ENCODE assay signal across 9 cellular contexts in genomic region chr16:84144859-84145639, GRCh38. TPM values are rescaled to one million over a fixed set of nuclear protein-coding genes. Genes with fewer than 3 reads are reported as not detected.
DNase-seq lines count a peak whose midpoint lies in the region; ATAC-seq, FAIRE-seq and TF ChIP-seq lines count a peak whose summit lies in the region.
"Had no signal": no experiment of that assay in that cellular context is flagged by ENCODE, and none has a peak within 500 bp of the region (broad histone marks: within the 10 kb centered on the region; RNA-seq: fewer than 3 reads in every experiment).

Gene DNAAF1, plus strand, starts transcription at chr16:84145308. Its CDS starts 133 bp downstream, at chr16:84145441.
Gene HSDL1, minus strand, starts transcription at chr16:84145177. Its CDS starts 13,856 bp downstream, at chr16:84131321.

- peak; percentile 31 for TF ChIP-seq CTCF in HepG2 (CRISPR knock-in tag; IDR thresholded peaks at IDR 0.05)

- DNase-seq in AG20443 (ENCODE audit: low spot score) (peak; percentile 100), NCI-H446 treated with DMSO at 0.1 percent for 48 hours (lab: John Stamatoyannopoulos, UW) (peak; percentile 31), dedifferentiated amniotic fluid mesenchymal stem cell (ENCODE audit: extremely low spot score) (peak; percentile 64), HepG2 (ENCODE audit: low spot score) (peak; percentile 83)
- DNase-seq in activated CD4-positive, alpha-beta T cell treated with anti-CD3 and anti-CD28 coated beads for 48 hours = peak; percentile 95
- DNase-seq in stimulated activated CD4-positive, alpha-beta T cell treated with anti-CD3 and anti-CD28 coated beads, Interleukin-2, amount 100 ng/mL, for 24 hours = peak; percentile 95

- H4K20me1 ChIP-seq in HepG2 (ENCODE audit: insufficient read depth, low read length) = peaks cover 3% of the 10 kb centered on the region; the same call in 1 of the 2 replicates

- POLR2A ChIA-PET in HepG2 (lab: Yijun Ruan, JAX) = interaction anchor here (0.7 to 1.4 kb wide), 3 partner anchors 28 to 55 kb away, joined by 3 to 24 read pairs (median 3); partner anchors contain the start of gene MBTPS1

- TF ChIP-seq EP300 in HepG2 (IDR thresholded peaks at IDR 0.05; ENCODE audit: low read depth in 2 of 2, low read length in 2 of 2) (peak in 1 of 2 experiments; percentile 11; a peak in 1 of 4 replicates), HepG2 (CRISPR knock-in tag; IDR thresholded peaks at IDR 0.05; ENCODE audit: borderline replicate concordance) (no peak)

- peak within 1 kb of the TSS; percentile 55 for H3K27ac ChIP-seq in HepG2 (ENCODE audit: extremely low read length, insufficient read depth, low read length)

- peak within 1 kb of the TSS; percentile 77 for H3K9ac ChIP-seq in HepG2 (ENCODE audit: insufficient read depth, low read depth, low read length)

- no peak for FAIRE-seq in HepG2 (lab: Jason Lieb, UNC)

- WGBS in HepG2 (ENCODE audit: low lambda C conversion rate) = under 1% methylated on average over 29 of the region's 89 CpGs

- ATAC-seq in GM18909 (IDR thresholded peaks at IDR 0.05; ENCODE audit: poor library complexity, unreplicated experiment) (peak; percentile 89), HG03139 (IDR thresholded peaks at IDR 0.05; ENCODE audit: unreplicated experiment) (peak; percentile 78), HepG2 (peak; percentile 74)

- peak; percentile 55 to 80 for TF ChIP-seq POLR2A in HepG2 (IDR thresholded peaks at IDR 0.05; ENCODE audit: insufficient read depth in 1 of 2, low read depth in 2 of 2, low read length in 2 of 2)

- peaks cover 2 to 10% of the 10 kb centered on the region in 2 experiments for H3K27me3 ChIP-seq in HepG2 (ENCODE audit: control insufficient read depth in 1 of 2, insufficient read depth in 2 of 2, low read length in 2 of 2)

- in situ Hi-C loops in HepG2 (cut with HindIII; ENCODE audit: extremely low pct_ligation_motif_present, low pct_unique_long_range_greater_than_20kb) = no loop called here

- peaks cover 39% of the 10 kb centered on the region for H3K4me1 ChIP-seq in HepG2 (ENCODE audit: insufficient read depth, low read length)

- no peaks in the 10 kb centered on the region for H3K9me3 ChIP-seq in HepG2 (ENCODE audit: low read length)

- H3K79me2 ChIP-seq in HepG2 (ENCODE audit: insufficient read depth, low read length) = peaks cover 33% of the 10 kb centered on the region

- H3K4me2 ChIP-seq in HepG2 (ENCODE audit: low read depth, low read length) = peak within 1 kb of the TSS; percentile 97

- no TSS peak for BruUV-seq in HepG2 (replicated peaks; lab: Mats Ljungman, UMichigan)

- TF ChIP-seq RAD21 in HepG2 (CRISPR knock-in tag; IDR thresholded peaks at IDR 0.05) = peak; percentile 56

- H2AFZ ChIP-seq in HepG2 (ENCODE audit: low read length) = no peak within 1 kb of the TSS

- intact Hi-C loops in HepG2 (cut with micrococcal nuclease; ENCODE audit: unreplicated experiment) = loop anchor here (1.0 to 2.0 kb wide), 2 partner anchors 30 to 49 kb away; no protein-coding TSS in a partner anchor

- peak within 1 kb of the TSS; percentile 90 to 100 (median 92) for H3K4me3 ChIP-seq in HepG2 (replicated peaks in 1 of 3; ENCODE audit: insufficient read depth in 1 of 3, low read depth in 2 of 3, low read length in 3 of 3)

- H3K36me3 ChIP-seq in HepG2 (replicated peaks in 1 of 2; ENCODE audit: control insufficient read depth in 1 of 2, insufficient read depth in 2 of 2, low read length in 2 of 2) = no peaks in the 10 kb centered on the region

- CTCF ChIA-PET in HepG2 (lab: Yijun Ruan, JAX; ENCODE audit: low intra/inter-chr PET ratio, low total read pairs) = interaction anchor here (1.8 kb wide), 1 partner anchor 30 kb away, joined by 6 read pairs; no protein-coding TSS in a partner anchor

TF ChIP-seq in HepG2, 621 proteins besides CTCF, POLR2A, EP300 and RAD21 (continues in another document):
- no peak for TF ChIP-seq ZNF792 (CRISPR knock-in tag; IDR thresholded peaks at IDR 0.05)
- no peak for TF ChIP-seq ZNF317 (CRISPR knock-in tag; IDR thresholded peaks at IDR 0.05)
- TF ChIP-seq PTBP1 (IDR thresholded peaks at IDR 0.05; ENCODE audit: low read depth, low read length, poor library complexity, severe bottlenecking) = no peak
- peak; percentile 69 for TF ChIP-seq GABPB1 (CRISPR knock-in tag; IDR thresholded peaks at IDR 0.05)
- TF ChIP-seq ATF7-NPFF (CRISPR knock-in tag; IDR thresholded peaks at IDR 0.05; ENCODE audit: low read depth) = peak; percentile 87; the same call in 1 of the 2 replicates
- TF ChIP-seq ZNF329 (CRISPR knock-in tag; IDR thresholded peaks at IDR 0.05; ENCODE audit: low read depth) = peak; percentile 93
- no peak for TF ChIP-seq RAD51 (IDR thresholded peaks at IDR 0.05; ENCODE audit: borderline replicate concordance)
- no peak for TF ChIP-seq ATM (IDR thresholded peaks at IDR 0.05; ENCODE audit: borderline replicate concordance)
- TF ChIP-seq ZNF121 (CRISPR knock-in tag; IDR thresholded peaks at IDR 0.05) = peak; percentile 26; the same call in 1 of the 2 replicates
- no peak for TF ChIP-seq ZNF761 (CRISPR knock-in tag; conservative IDR thresholded peaks at IDR 0.05)
- TF ChIP-seq ZNF367 (CRISPR knock-in tag; IDR thresholded peaks at IDR 0.05; ENCODE audit: borderline replicate concordance) = no peak
- no peak for TF ChIP-seq HNRNPL (IDR thresholded peaks at IDR 0.05; ENCODE audit: low read depth, low read length)
- no peak for TF ChIP-seq ZNF251 (CRISPR knock-in tag; IDR thresholded peaks at IDR 0.05)
- TF ChIP-seq MAF1 (CRISPR knock-in tag; IDR thresholded peaks at IDR 0.05; ENCODE audit: borderline replicate concordance) = 0 out of 2 replicates have a peak, but pooled peaks have one; percentile 48

RNA-seq across cellular contexts. Expression of gene DNAAF1, which starts in this region (rescaled TPM):
- total RNA-seq in HepG2 (2016; rRNA removed; fragmentation: Illumina TruSeq; extraction: Trizol) = 0.04 TPM in 1 of 2 replicates, not detected in the other
- total RNA-seq in HepG2 (2016; cell fraction: cytosol; rRNA removed; fragmentation: Illumina TruSeq; extraction: Trizol; ENCODE audit: low read depth) = not detected in 2 replicates
- 0.09 TPM in 1 of 2 replicates, not detected in the other for total RNA-seq in HepG2 (2016; cell fraction: insoluble cytoplasmic fraction; rRNA removed; fragmentation: Illumina TruSeq; extraction: Trizol)
- total RNA-seq in HepG2 (2016; cell fraction: membrane; rRNA removed; fragmentation: Illumina TruSeq; extraction: Trizol) = 0.21 and 0.28 TPM in 2 replicates
- total RNA-seq in HepG2 (2016; cell fraction: nucleus; rRNA removed; fragmentation: Illumina TruSeq; extraction: Trizol) = 0.22 and 0.25 TPM in 2 replicates
- 0.07 TPM in 1 of 2 replicates, not detected in the other for polyA plus RNA-seq in HepG2 (2011; rRNA removed)
- not detected in 2 replicates for polyA plus RNA-seq in HepG2 (2011; cell fraction: cytosol; rRNA removed)
- 0.10 and 0.48 TPM in 2 replicates for polyA plus RNA-seq in HepG2 (2011; cell fraction: nucleus; rRNA removed)
- polyA plus RNA-seq in HepG2 (2012) = 0.09 TPM in 1 of 2 replicates, not detected in the other
- polyA plus RNA-seq in HepG2 (2016; cell fraction: cytosol; fragmentation: Illumina TruSeq; extraction: Trizol; ENCODE audit: low read depth) = not detected in 2 replicates
- not detected in 2 replicates for polyA plus RNA-seq in HepG2 (2016; cell fraction: insoluble cytoplasmic fraction; fragmentation: Illumina TruSeq; extraction: Trizol; ENCODE audit: low read depth)
- polyA plus RNA-seq in HepG2 (2016; cell fraction: membrane; fragmentation: Illumina TruSeq; extraction: Trizol; ENCODE audit: low read depth) = not detected in 2 replicates
- polyA plus RNA-seq in HepG2 (2016; cell fraction: nucleus; fragmentation: Illumina TruSeq; extraction: Trizol; ENCODE audit: insufficient read depth, low read depth) = 0.35 and 0.44 TPM in 2 replicates
- polyA minus RNA-seq in HepG2 (2011; rRNA and poly(A)+ RNA removed; ENCODE audit: low replicate concordance) = 0.37 TPM in 1 of 2 replicates, not detected in the other
- polyA minus RNA-seq in HepG2 (2011; cell fraction: cytosol; rRNA and poly(A)+ RNA removed) = not detected in 2 replicates
- 0.37 TPM in 1 of 2 replicates, not detected in the other for polyA minus RNA-seq in HepG2 (2011; cell fraction: nucleus; rRNA and poly(A)+ RNA removed)
- total RNA-seq: T-helper 1 cell treated with Interleukin-12 subunit alpha and Interleukin-12 subunit beta and Interleukin-4 antibody, amounts not matched to agents 30 ng/mL and 1 ng/mL, for 36 hours had no signal

RNA-seq across cellular contexts. Expression of gene HSDL1, which starts in this region (rescaled TPM):
- total RNA-seq in HepG2 (2016; rRNA removed; fragmentation: Illumina TruSeq; extraction: Trizol) = 41.0 and 49.7 TPM in 2 replicates
- total RNA-seq in HepG2 (2016; cell fraction: cytosol; rRNA removed; fragmentation: Illumina TruSeq; extraction: Trizol; ENCODE audit: low read depth) = 7.8 and 9.0 TPM in 2 replicates
- 44.0 and 52.4 TPM in 2 replicates for total RNA-seq in HepG2 (2016; cell fraction: insoluble cytoplasmic fraction; rRNA removed; fragmentation: Illumina TruSeq; extraction: Trizol)
- 24.0 and 24.1 TPM in 2 replicates for total RNA-seq in HepG2 (2016; cell fraction: membrane; rRNA removed; fragmentation: Illumina TruSeq; extraction: Trizol)
- total RNA-seq in HepG2 (2016; cell fraction: nucleus; rRNA removed; fragmentation: Illumina TruSeq; extraction: Trizol) = 44.3 and 51.5 TPM in 2 replicates
- polyA plus RNA-seq in HepG2 (2011; rRNA removed) = 38.5 and 49.2 TPM in 2 replicates
- 16.7 and 25.9 TPM in 2 replicates for polyA plus RNA-seq in HepG2 (2011; cell fraction: cytosol; rRNA removed)
- polyA plus RNA-seq in HepG2 (2011; cell fraction: nucleus; rRNA removed) = 63.7 and 74.4 TPM in 2 replicates
- 37.4 and 44.3 TPM in 2 replicates for polyA plus RNA-seq in HepG2 (2012)
- polyA plus RNA-seq in HepG2 (2016; cell fraction: cytosol; fragmentation: Illumina TruSeq; extraction: Trizol; ENCODE audit: low read depth) = 4.0 and 5.2 TPM in 2 replicates
- 31.8 and 35.8 TPM in 2 replicates for polyA plus RNA-seq in HepG2 (2016; cell fraction: insoluble cytoplasmic fraction; fragmentation: Illumina TruSeq; extraction: Trizol; ENCODE audit: low read depth)
- 9.4 and 9.5 TPM in 2 replicates for polyA plus RNA-seq in HepG2 (2016; cell fraction: membrane; fragmentation: Illumina TruSeq; extraction: Trizol; ENCODE audit: low read depth)
- 82.3 and 86.1 TPM in 2 replicates for polyA plus RNA-seq in HepG2 (2016; cell fraction: nucleus; fragmentation: Illumina TruSeq; extraction: Trizol; ENCODE audit: insufficient read depth, low read depth)
- polyA minus RNA-seq in HepG2 (2011; rRNA and poly(A)+ RNA removed; ENCODE audit: low replicate concordance) = 16.9 and 31.3 TPM in 2 replicates
- 17.4 and 22.4 TPM in 2 replicates for polyA minus RNA-seq in HepG2 (2011; cell fraction: cytosol; rRNA and poly(A)+ RNA removed)
- polyA minus RNA-seq in HepG2 (2011; cell fraction: nucleus; rRNA and poly(A)+ RNA removed) = 37.8 and 49.3 TPM in 2 replicates

Comparison
In these comparisons a context has a peak if more than half of its experiments do, and no peak if none do; other contexts are left out.
1. Peak in every context shown above with its lines: DNase-seq, ATAC-seq, H3K4me3 ChIP-seq and H3K27ac ChIP-seq.
2. DNase-seq: peak in every context shown above with its lines; median percentile 100 in AG20443; 95 in activated CD4-positive, alpha-beta T cell treated with anti-CD3 and anti-CD28 coated beads for 48 hours; 95 in stimulated activated CD4-positive, alpha-beta T cell treated with anti-CD3 and anti-CD28 coated beads, Interleukin-2, amount 100 ng/mL, for 24 hours; 83 in HepG2; 64 in dedifferentiated amniotic fluid mesenchymal stem cell; 31 in NCI-H446 treated with DMSO at 0.1 percent for 48 hours.